In the genomic region with DNA sequence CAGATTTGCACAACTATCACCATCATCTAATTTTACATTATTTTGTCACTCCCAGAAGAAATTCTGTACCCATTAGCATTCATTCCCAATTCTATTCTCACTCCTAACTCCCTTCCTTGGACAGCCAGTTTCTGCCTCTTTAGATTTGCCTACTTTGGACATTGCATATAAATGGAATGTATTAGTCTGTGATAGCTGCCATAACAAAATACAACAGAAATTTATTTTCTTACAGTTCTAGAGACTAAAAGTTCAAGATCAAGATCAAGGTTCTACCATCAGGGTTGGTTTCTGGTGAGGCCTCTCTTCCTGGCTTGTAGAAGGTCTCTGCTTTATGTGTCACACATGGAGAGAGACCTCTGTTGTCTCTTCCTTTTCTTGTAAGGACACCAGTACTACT, we compare ENCODE assay signal across 25 cellular contexts.
"Had no signal": no experiment of that assay in that cellular context is flagged by ENCODE, and none has a peak within 500 bp of the region (broad histone marks: within the 10 kb centered on the region; RNA-seq: fewer than 3 reads in every experiment).

No MANE protein-coding gene starts in this region.

- H3K4me1 ChIP-seq: colonic mucosa, esophagus muscularis mucosa, esophagus squamous epithelium, foreskin keratinocyte, gastrocnemius medialis, gastroesophageal sphincter, heart left ventricle, heart right ventricle had no signal

- H3K27me3 ChIP-seq: colonic mucosa, dorsolateral prefrontal cortex, esophagus muscularis mucosa, esophagus squamous epithelium, foreskin keratinocyte, gastrocnemius medialis, gastroesophageal sphincter, heart left ventricle, heart right ventricle had no signal

- DNase-seq: colonic mucosa; cortex of kidney; dorsolateral prefrontal cortex; effector CD4-positive, alpha-beta T cell; effector CD8-positive, alpha-beta T cell; effector memory CD4-positive, alpha-beta T cell; effector memory CD8-positive, alpha-beta T cell; endodermal cell; erythroblast; esophagus squamous epithelium; foreskin fibroblast; foreskin keratinocyte; foreskin melanocyte; gastrocnemius medialis; glutamatergic neuron; head of caudate nucleus; heart left ventricle; heart right ventricle had no signal

- H3K9me3 ChIP-seq: colonic mucosa, esophagus squamous epithelium, gastrocnemius medialis had no signal

- H3K4me3 ChIP-seq: colonic mucosa, coronary artery, dorsolateral prefrontal cortex, esophagus muscularis mucosa, esophagus squamous epithelium, gastrocnemius medialis, gastroesophageal sphincter, heart left ventricle, heart right ventricle had no signal

- FAIRE-seq: endometrium, endothelial cell of umbilical vein had no signal

- ATAC-seq: effector memory CD8-positive, alpha-beta T cell; esophagus mucosa; foreskin keratinocyte; gastrocnemius medialis; gastroesophageal sphincter; heart left ventricle; heart right ventricle had no signal

- H3K27ac ChIP-seq: colonic mucosa, coronary artery, dorsolateral prefrontal cortex, epithelial cell of prostate, esophagus muscularis mucosa, esophagus squamous epithelium, foreskin keratinocyte, gastrocnemius medialis, gastroesophageal sphincter, heart left ventricle, heart right ventricle had no signal

- H3K36me3 ChIP-seq: colonic mucosa had no signal
